In the genomic region with DNA sequence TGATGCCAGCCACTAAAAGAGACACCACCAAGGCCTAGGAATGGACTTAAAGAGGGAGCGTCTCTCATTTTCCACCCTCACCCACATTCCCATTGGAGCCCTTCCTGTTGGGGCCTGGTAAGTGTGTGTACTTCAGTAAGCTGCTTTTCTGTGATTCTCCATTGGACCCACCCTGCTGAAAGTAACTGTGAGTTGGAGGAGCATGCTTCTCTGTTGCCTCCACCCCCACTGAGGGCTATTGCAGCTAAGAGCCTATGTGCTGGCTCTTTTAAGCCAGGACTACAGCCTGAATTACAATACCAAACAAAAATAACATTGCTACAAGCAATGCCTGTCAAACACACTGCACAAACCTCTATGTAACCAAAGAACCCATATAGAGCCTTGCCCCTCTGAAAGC, we compare ENCODE assay signal across 1 cellular context.
TF ChIP-seq lines count a peak whose summit lies in the region.

No MANE protein-coding gene starts in this region.

TF ChIP-seq in H1, 55 proteins besides CTCF, POLR2A, EP300 and RAD21:
- no peak for TF ChIP-seq JUND (IDR thresholded peaks at IDR 0.05; ENCODE audit: low read length)
- TF ChIP-seq GTF2F1 (IDR thresholded peaks at IDR 0.05; ENCODE audit: borderline replicate concordance, low read depth, low read length) = no peak
- TF ChIP-seq NANOG (IDR thresholded peaks at IDR 0.05; ENCODE audit: insufficient read depth, low read depth, low read length, poor library complexity, severe bottlenecking) = no peak
- TF ChIP-seq ATF2 (IDR thresholded peaks at IDR 0.05; ENCODE audit: low read length) = no peak
- TF ChIP-seq MAFK (IDR thresholded peaks at IDR 0.05; ENCODE audit: low read depth, low read length) = no peak
- no peak for TF ChIP-seq MAX (IDR thresholded peaks at IDR 0.05)
- TF ChIP-seq SIRT6 (IDR thresholded peaks at IDR 0.05; ENCODE audit: low read length) = no peak
- TF ChIP-seq SIX5 (IDR thresholded peaks at IDR 0.05; ENCODE audit: low read depth, low read length) = no peak
- no peak for TF ChIP-seq RFX5 (IDR thresholded peaks at IDR 0.05; ENCODE audit: borderline replicate concordance, low read depth, low read length)
- no peak for TF ChIP-seq SRF (IDR thresholded peaks at IDR 0.05; ENCODE audit: low read depth, low read length)
- no peak for TF ChIP-seq BACH1 (IDR thresholded peaks at IDR 0.05; ENCODE audit: low read length)
